9 cellular contexts compared by ENCODE assay signal in the genomic region with DNA sequence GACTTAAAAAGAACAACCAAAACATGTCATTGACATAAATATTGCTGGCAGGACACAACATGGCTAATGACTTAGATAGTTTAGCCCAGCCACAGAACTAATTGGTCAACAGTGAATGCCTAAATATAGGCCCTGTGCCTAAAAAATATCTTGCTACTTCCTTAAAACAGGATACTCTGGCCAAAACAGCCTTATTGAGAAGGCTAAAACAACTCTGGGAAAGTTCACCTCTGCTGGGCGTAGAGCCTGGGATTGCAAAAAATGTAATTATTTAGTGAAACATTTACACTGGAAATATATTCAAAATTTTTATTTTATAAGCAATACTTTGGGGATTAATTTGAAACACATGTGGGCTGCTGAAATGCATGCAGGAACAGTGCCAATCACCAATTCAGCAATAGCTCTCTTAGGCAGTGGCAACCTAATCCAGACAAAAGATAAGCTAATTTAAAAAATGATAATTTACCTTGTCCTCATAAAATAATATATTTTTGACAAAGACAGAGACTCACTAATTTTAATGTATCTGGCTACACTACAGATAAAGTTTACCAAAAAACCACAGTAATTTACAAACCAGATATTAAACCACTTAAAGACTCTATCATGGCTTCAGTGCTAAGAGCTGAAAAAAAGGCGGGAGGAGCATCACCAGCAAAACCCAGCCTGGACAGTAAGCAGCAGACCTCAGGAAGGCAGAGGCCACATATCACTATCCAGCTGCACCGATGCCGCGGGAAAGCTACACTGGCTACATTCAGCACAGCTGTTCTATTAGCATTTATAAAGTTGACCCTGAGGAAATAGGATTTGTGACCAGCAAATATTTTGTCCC. TPM values are rescaled to one million over a fixed set of nuclear protein-coding genes. Genes with fewer than 3 reads are reported as not detected.
DNase-seq lines count a peak whose midpoint lies in the region; TF ChIP-seq lines count a peak whose summit lies in the region.
"Had no signal": no experiment of that assay in that cellular context is flagged by ENCODE, and none has a peak within 500 bp of the region (broad histone marks: within the 10 kb centered on the region; RNA-seq: fewer than 3 reads in every experiment).

No MANE protein-coding gene starts in this region.

- H4K20me1 ChIP-seq in BLaER1 (no peaks in the 10 kb centered on the region), H9 (ENCODE audit: control insufficient read depth, insufficient read depth, insufficient read length) (no peaks in the 10 kb centered on the region)

- no peaks in the 10 kb centered on the region for H3K23me2 ChIP-seq in H9 (ENCODE audit: insufficient read length, low read depth, low read length, poor library complexity, severe bottlenecking)

- H2BK15ac ChIP-seq in H9 (ENCODE audit: low read depth, low read length): no peak overlapping the region

- H3K56ac ChIP-seq in H9 (ENCODE audit: insufficient read length, low read depth, low read length): no peak overlapping the region

- H3K4me1 Mint-ChIP-seq in H9: peaks cover 0 to 11% of the 10 kb centered on the region in 2 experiments; a peak in 2 of 4 replicates

- no peak overlapping the region for H4K5ac ChIP-seq in H9 (ENCODE audit: insufficient read length, low read depth, low read length)

- H3K4me1 ChIP-seq in BLaER1 (peaks cover 17% of the 10 kb centered on the region), muscle layer of duodenum (ENCODE audit: control insufficient read depth in 1 of 2, insufficient read depth in 2 of 2, low read length in 2 of 2) (peaks cover 10 to 18% of the 10 kb centered on the region in 2 donors), H9 (ENCODE audit: insufficient read depth, low read length) (peaks cover 2% of the 10 kb centered on the region; the same call in 1 of the 2 replicates)

- no peak overlapping the region for H3K27ac ChIP-seq in BLaER1
- H3K27ac ChIP-seq in coronary artery: peak overlapping the region; percentile 43 to 61
- H3K27ac ChIP-seq in muscle layer of duodenum (ENCODE audit: low read length): peak overlapping the region; percentile 61
- no peak overlapping the region for H3K27ac ChIP-seq in H9 (ENCODE audit: insufficient read length, low read depth, low read length)

- no peak overlapping the region for H4K8ac ChIP-seq in H9 (replicated peaks; ENCODE audit: insufficient read length, low read depth, low read length)

- no peak overlapping the region for H2AFZ ChIP-seq in H9 (ENCODE audit: low read length)

- H3K79me1 ChIP-seq in H9 (ENCODE audit: insufficient read depth, low read depth, low read length, poor library complexity, severe bottlenecking): no peaks in the 10 kb centered on the region

- H3K36me3 ChIP-seq in BLaER1 (peaks cover 23% of the 10 kb centered on the region), muscle layer of duodenum (ENCODE audit: control insufficient read depth in 1 of 2, insufficient read depth in 2 of 2, low read length in 2 of 2) (no peaks in the 10 kb centered on the region)

- H3K23ac ChIP-seq in H9 (ENCODE audit: insufficient read length, low read depth, low read length): no peak overlapping the region

- H3K14ac ChIP-seq in H9 (ENCODE audit: insufficient read depth, low read length): no peak overlapping the region

- no peak overlapping the region for H3K27ac Mint-ChIP-seq in H9

- H3K79me2 ChIP-seq in H9 (ENCODE audit: insufficient read depth, low read length): no peaks in the 10 kb centered on the region

- no peak overlapping the region for H2BK12ac ChIP-seq in H9 (ENCODE audit: insufficient read length, low read depth, low read length)

- peak overlapping the region; percentile 25; the same call in 1 of the 2 replicates for H3K4me2 ChIP-seq in BLaER1
- H3K4me2 ChIP-seq in H9 (ENCODE audit: insufficient read depth, insufficient read length, low read length): no peak overlapping the region

- no peaks in the 10 kb centered on the region for H3K27me3 ChIP-seq in BLaER1
- no peaks in the 10 kb centered on the region for H3K27me3 ChIP-seq in muscle layer of duodenum (ENCODE audit: low read depth, low read length)
- H3K27me3 ChIP-seq in H9 (ENCODE audit: insufficient read depth, low read length): no peaks in the 10 kb centered on the region

- H3T11ph ChIP-seq in H9 (ENCODE audit: low read length): no peak overlapping the region

- no peak overlapping the region for H3K4ac ChIP-seq in H9 (ENCODE audit: low read depth, low read length)

- no peak overlapping the region for H2AK5ac ChIP-seq in H9 (ENCODE audit: insufficient read length, low read length)

- peaks cover 31% of the 10 kb centered on the region in 2 experiments for H3K9me3 Mint-ChIP-seq in H9

- H3K9ac ChIP-seq in BLaER1: no peak overlapping the region
- H3K9ac ChIP-seq in H9 (ENCODE audit: extremely low read depth, insufficient read length, low read length): no peak overlapping the region

- DNase-seq in NOMO-1 treated with dmso at 0.1 percent for 144 hours (lab: John Stamatoyannopoulos, UW; ENCODE audit: unreplicated experiment) (peak; percentile 13), coronary artery (ENCODE audit: low spot score) (no peak), putamen (ENCODE audit: low spot score) (no peak), H9 (no peak)
- DNase-seq in stimulated activated naive CD4-positive, alpha-beta T cell (lab: John Stamatoyannopoulos, UW): no peak
- DNase-seq in activated CD4-positive, CD25-positive, alpha-beta regulatory T cell (lab: John Stamatoyannopoulos, UW): no peak
- DNase-seq: activated CD4-positive, CD25-positive, alpha-beta regulatory T cell treated with anti-CD3 and anti-CD28 coated beads, Interleukin-2, amount 50 U/mL, for 72 hours had no signal

- H3K18ac ChIP-seq in H9 (ENCODE audit: insufficient read length, low read depth, low read length): no peak overlapping the region

- H2BK20ac ChIP-seq in H9 (ENCODE audit: low read depth, low read length, poor library complexity, severe bottlenecking): no peak overlapping the region

- no peak overlapping the region for H4K91ac ChIP-seq in H9 (ENCODE audit: insufficient read length, low read depth, low read length)

- H2BK120ac ChIP-seq in H9 (ENCODE audit: low read depth, low read length, poor library complexity, severe bottlenecking): no peak overlapping the region

- WGBS in H9 (ENCODE audit: extremely low coverage, insufficient read length, low lambda C conversion rate): no CpG with 5 or more reads among the region's 5 CpGs

- H2BK5ac ChIP-seq in H9 (ENCODE audit: insufficient read length, low read length): no peak overlapping the region

- no peak overlapping the region for H3K4me3 Mint-ChIP-seq in H9

- peaks cover 18 to 28% (median 26%) of the 10 kb centered on the region in 3 experiments for H3K36me3 Mint-ChIP-seq in H9 (ENCODE audit: insufficient read depth in 1 of 3, low read depth in 3 of 3)

- no peak for TF ChIP-seq CTCF in coronary artery (IDR thresholded peaks at IDR 0.05)
- no peak for TF ChIP-seq CTCF in H9 (conservative IDR thresholded peaks at IDR 0.05)

- no peaks in the 10 kb centered on the region for H3K27me3 Mint-ChIP-seq in H9 (ENCODE audit: low read depth)

- H3K4me3 ChIP-seq in BLaER1: no peak overlapping the region
- H3K4me3 ChIP-seq in coronary artery: peak overlapping the region; percentile 40
- no peak overlapping the region for H3K4me3 ChIP-seq in muscle layer of duodenum (ENCODE audit: low read depth in 1 of 2, low read length in 2 of 2)

- peaks cover 39% of the 10 kb centered on the region for H3K9me3 ChIP-seq in BLaER1
- no peaks in the 10 kb centered on the region for H3K9me3 ChIP-seq in muscle layer of duodenum (ENCODE audit: control insufficient read depth in 1 of 2, low read length in 2 of 2)
- H3K9me3 ChIP-seq in H9 (ENCODE audit: control insufficient read depth, low read depth, low read length): peaks cover 15% of the 10 kb centered on the region

RNA-seq across cellular contexts. Expression of gene TRAK2, which starts 18.5 kb away (rescaled TPM):
- total RNA-seq in H9 (2021): 13.8 and 14.2 TPM in 2 replicates

RNA-seq across cellular contexts. Expression of gene STRADB, which starts 18.8 kb away (rescaled TPM):
- total RNA-seq in H9 (2021): 40.5 and 48.4 TPM in 2 replicates

Comparison
In these comparisons a context has a peak if more than half of its experiments do, and no peak if none do; other contexts are left out.
1. H3K27ac ChIP-seq: peak in coronary artery (2 of 2) and muscle layer of duodenum (single experiment); none in BLaER1 (single experiment) and H9 (single experiment).